ENCODE assay signal across 1 cellular context in the genomic region with DNA sequence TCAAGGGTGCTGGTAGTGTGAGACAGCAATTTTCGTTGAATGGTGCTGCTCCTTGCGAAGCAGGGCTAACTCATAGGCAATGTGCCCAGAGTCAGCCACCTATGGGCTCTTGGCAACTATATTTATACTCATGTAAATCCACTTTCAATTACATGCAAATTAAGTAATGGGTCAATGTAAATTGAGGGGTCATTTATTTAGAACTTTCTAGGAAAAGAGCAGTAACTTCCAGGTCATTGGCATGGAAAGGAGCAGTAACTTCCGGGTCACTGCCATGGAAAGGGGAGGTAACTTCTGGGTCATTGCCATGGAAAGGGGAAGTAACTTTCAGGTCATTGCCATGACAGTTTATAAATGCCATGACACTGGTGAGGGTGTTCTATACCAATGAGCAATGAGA.
A peak's percentile ranks its signal among the peaks of the same experiment; 100 is the strongest.
TF ChIP-seq lines count a peak whose summit lies in the region.

No MANE protein-coding gene starts in this region.

TF ChIP-seq in K562, 482 proteins besides CTCF, POLR2A, EP300 and RAD21 (continued from another document and continues in another):
- TF ChIP-seq, protein P1, sequence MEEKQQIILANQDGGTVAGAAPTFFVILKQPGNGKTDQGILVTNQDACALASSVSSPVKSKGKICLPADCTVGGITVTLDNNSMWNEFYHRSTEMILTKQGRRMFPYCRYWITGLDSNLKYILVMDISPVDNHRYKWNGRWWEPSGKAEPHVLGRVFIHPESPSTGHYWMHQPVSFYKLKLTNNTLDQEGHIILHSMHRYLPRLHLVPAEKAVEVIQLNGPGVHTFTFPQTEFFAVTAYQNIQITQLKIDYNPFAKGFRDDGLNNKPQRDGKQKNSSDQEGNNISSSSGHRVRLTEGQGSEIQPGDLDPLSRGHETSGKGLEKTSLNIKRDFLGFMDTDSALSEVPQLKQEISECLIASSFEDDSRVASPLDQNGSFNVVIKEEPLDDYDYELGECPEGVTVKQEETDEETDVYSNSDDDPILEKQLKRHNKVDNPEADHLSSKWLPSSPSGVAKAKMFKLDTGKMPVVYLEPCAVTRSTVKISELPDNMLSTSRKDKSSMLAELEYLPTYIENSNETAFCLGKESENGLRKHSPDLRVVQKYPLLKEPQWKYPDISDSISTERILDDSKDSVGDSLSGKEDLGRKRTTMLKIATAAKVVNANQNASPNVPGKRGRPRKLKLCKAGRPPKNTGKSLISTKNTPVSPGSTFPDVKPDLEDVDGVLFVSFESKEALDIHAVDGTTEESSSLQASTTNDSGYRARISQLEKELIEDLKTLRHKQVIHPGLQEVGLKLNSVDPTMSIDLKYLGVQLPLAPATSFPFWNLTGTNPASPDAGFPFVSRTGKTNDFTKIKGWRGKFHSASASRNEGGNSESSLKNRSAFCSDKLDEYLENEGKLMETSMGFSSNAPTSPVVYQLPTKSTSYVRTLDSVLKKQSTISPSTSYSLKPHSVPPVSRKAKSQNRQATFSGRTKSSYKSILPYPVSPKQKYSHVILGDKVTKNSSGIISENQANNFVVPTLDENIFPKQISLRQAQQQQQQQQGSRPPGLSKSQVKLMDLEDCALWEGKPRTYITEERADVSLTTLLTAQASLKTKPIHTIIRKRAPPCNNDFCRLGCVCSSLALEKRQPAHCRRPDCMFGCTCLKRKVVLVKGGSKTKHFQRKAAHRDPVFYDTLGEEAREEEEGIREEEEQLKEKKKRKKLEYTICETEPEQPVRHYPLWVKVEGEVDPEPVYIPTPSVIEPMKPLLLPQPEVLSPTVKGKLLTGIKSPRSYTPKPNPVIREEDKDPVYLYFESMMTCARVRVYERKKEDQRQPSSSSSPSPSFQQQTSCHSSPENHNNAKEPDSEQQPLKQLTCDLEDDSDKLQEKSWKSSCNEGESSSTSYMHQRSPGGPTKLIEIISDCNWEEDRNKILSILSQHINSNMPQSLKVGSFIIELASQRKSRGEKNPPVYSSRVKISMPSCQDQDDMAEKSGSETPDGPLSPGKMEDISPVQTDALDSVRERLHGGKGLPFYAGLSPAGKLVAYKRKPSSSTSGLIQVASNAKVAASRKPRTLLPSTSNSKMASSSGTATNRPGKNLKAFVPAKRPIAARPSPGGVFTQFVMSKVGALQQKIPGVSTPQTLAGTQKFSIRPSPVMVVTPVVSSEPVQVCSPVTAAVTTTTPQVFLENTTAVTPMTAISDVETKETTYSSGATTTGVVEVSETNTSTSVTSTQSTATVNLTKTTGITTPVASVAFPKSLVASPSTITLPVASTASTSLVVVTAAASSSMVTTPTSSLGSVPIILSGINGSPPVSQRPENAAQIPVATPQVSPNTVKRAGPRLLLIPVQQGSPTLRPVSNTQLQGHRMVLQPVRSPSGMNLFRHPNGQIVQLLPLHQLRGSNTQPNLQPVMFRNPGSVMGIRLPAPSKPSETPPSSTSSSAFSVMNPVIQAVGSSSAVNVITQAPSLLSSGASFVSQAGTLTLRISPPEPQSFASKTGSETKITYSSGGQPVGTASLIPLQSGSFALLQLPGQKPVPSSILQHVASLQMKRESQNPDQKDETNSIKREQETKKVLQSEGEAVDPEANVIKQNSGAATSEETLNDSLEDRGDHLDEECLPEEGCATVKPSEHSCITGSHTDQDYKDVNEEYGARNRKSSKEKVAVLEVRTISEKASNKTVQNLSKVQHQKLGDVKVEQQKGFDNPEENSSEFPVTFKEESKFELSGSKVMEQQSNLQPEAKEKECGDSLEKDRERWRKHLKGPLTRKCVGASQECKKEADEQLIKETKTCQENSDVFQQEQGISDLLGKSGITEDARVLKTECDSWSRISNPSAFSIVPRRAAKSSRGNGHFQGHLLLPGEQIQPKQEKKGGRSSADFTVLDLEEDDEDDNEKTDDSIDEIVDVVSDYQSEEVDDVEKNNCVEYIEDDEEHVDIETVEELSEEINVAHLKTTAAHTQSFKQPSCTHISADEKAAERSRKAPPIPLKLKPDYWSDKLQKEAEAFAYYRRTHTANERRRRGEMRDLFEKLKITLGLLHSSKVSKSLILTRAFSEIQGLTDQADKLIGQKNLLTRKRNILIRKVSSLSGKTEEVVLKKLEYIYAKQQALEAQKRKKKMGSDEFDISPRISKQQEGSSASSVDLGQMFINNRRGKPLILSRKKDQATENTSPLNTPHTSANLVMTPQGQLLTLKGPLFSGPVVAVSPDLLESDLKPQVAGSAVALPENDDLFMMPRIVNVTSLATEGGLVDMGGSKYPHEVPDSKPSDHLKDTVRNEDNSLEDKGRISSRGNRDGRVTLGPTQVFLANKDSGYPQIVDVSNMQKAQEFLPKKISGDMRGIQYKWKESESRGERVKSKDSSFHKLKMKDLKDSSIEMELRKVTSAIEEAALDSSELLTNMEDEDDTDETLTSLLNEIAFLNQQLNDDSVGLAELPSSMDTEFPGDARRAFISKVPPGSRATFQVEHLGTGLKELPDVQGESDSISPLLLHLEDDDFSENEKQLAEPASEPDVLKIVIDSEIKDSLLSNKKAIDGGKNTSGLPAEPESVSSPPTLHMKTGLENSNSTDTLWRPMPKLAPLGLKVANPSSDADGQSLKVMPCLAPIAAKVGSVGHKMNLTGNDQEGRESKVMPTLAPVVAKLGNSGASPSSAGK (IDR thresholded peaks at IDR 0.05): no peak
- TF ChIP-seq HCFC1 (IDR thresholded peaks at IDR 0.05; ENCODE audit: low read depth, low read length) (0 out of 2 replicates have a peak, but pooled peaks have one; percentile 25), CBX3 (IDR thresholded peaks at IDR 0.05; ENCODE audit: borderline replicate concordance in 1 of 2, low read length in 2 of 2) (peak in 1 of 2 experiments; percentile 75; a peak in 2 of 3 replicates), ZNF766 (CRISPR knock-in tag; conservative IDR thresholded peaks at IDR 0.05) (peak; percentile 80), BRD4 (IDR thresholded peaks at IDR 0.05) (no peak), SMARCA4 (IDR thresholded peaks at IDR 0.05) (no peak), MEF2D (tag; conservative IDR thresholded peaks at IDR 0.05; ENCODE audit: low read depth) (0 out of 2 replicates have a peak, but pooled peaks have one; percentile 19), CREM (IDR thresholded peaks at IDR 0.05; ENCODE audit: low read depth) (0 out of 2 replicates have a peak, but pooled peaks have one; percentile 11), HNRNPL (IDR thresholded peaks at IDR 0.05; ENCODE audit: low read depth, low read length) (no peak), ZNF644 (tag; IDR thresholded peaks at IDR 0.05; ENCODE audit: low read depth) (peak; percentile 44; the same call in 1 of the 2 replicates), DPF2 (IDR thresholded peaks at IDR 0.05) (no peak), NR1H2 (CRISPR knock-in tag; IDR thresholded peaks at IDR 0.05) (no peak), CHD2 (IDR thresholded peaks at IDR 0.05; ENCODE audit: low read depth, low read length) (no peak), ZNF75A (CRISPR knock-in tag; IDR thresholded peaks at IDR 0.05) (no peak), MYBL2 (IDR thresholded peaks at IDR 0.05; ENCODE audit: low read depth) (no peak), MYBL2 (CRISPR knock-in tag; IDR thresholded peaks at IDR 0.05; ENCODE audit: borderline replicate concordance) (no peak)
- TF ChIP-seq, protein P2, sequence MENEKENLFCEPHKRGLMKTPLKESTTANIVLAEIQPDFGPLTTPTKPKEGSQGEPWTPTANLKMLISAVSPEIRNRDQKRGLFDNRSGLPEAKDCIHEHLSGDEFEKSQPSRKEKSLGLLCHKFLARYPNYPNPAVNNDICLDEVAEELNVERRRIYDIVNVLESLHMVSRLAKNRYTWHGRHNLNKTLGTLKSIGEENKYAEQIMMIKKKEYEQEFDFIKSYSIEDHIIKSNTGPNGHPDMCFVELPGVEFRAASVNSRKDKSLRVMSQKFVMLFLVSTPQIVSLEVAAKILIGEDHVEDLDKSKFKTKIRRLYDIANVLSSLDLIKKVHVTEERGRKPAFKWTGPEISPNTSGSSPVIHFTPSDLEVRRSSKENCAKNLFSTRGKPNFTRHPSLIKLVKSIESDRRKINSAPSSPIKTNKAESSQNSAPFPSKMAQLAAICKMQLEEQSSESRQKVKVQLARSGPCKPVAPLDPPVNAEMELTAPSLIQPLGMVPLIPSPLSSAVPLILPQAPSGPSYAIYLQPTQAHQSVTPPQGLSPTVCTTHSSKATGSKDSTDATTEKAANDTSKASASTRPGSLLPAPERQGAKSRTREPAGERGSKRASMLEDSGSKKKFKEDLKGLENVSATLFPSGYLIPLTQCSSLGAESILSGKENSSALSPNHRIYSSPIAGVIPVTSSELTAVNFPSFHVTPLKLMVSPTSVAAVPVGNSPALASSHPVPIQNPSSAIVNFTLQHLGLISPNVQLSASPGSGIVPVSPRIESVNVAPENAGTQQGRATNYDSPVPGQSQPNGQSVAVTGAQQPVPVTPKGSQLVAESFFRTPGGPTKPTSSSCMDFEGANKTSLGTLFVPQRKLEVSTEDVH (IDR thresholded peaks at IDR 0.05; ENCODE audit: low read depth, partially characterized antibody): peak; percentile 20
- TF ChIP-seq, protein P3, sequence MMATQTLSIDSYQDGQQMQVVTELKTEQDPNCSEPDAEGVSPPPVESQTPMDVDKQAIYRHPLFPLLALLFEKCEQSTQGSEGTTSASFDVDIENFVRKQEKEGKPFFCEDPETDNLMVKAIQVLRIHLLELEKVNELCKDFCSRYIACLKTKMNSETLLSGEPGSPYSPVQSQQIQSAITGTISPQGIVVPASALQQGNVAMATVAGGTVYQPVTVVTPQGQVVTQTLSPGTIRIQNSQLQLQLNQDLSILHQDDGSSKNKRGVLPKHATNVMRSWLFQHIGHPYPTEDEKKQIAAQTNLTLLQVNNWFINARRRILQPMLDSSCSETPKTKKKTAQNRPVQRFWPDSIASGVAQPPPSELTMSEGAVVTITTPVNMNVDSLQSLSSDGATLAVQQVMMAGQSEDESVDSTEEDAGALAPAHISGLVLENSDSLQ (IDR thresholded peaks at IDR 0.05): peak; percentile 32; the same call in 1 of the 2 replicates
- TF ChIP-seq, protein P4, sequence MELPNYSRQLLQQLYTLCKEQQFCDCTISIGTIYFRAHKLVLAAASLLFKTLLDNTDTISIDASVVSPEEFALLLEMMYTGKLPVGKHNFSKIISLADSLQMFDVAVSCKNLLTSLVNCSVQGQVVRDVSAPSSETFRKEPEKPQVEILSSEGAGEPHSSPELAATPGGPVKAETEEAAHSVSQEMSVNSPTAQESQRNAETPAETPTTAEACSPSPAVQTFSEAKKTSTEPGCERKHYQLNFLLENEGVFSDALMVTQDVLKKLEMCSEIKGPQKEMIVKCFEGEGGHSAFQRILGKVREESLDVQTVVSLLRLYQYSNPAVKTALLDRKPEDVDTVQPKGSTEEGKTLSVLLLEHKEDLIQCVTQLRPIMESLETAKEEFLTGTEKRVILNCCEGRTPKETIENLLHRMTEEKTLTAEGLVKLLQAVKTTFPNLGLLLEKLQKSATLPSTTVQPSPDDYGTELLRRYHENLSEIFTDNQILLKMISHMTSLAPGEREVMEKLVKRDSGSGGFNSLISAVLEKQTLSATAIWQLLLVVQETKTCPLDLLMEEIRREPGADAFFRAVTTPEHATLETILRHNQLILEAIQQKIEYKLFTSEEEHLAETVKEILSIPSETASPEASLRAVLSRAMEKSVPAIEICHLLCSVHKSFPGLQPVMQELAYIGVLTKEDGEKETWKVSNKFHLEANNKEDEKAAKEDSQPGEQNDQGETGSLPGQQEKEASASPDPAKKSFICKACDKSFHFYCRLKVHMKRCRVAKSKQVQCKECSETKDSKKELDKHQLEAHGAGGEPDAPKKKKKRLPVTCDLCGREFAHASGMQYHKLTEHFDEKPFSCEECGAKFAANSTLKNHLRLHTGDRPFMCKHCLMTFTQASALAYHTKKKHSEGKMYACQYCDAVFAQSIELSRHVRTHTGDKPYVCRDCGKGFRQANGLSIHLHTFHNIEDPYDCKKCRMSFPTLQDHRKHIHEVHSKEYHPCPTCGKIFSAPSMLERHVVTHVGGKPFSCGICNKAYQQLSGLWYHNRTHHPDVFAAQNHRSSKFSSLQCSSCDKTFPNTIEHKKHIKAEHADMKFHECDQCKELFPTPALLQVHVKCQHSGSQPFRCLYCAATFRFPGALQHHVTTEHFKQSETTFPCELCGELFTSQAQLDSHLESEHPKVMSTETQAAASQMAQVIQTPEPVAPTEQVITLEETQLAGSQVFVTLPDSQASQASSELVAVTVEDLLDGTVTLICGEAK (IDR thresholded peaks at IDR 0.05): peak; percentile 94
- TF ChIP-seq, protein P4 (CRISPR knock-in tag; IDR thresholded peaks at IDR 0.05): no peak
- TF ChIP-seq, protein P5, sequence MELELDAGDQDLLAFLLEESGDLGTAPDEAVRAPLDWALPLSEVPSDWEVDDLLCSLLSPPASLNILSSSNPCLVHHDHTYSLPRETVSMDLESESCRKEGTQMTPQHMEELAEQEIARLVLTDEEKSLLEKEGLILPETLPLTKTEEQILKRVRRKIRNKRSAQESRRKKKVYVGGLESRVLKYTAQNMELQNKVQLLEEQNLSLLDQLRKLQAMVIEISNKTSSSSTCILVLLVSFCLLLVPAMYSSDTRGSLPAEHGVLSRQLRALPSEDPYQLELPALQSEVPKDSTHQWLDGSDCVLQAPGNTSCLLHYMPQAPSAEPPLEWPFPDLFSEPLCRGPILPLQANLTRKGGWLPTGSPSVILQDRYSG (tag; conservative IDR thresholded peaks at IDR 0.05; ENCODE audit: low read depth): 0 out of 2 replicates have a peak, but pooled peaks have one; percentile 52
- TF ChIP-seq, protein P6, sequence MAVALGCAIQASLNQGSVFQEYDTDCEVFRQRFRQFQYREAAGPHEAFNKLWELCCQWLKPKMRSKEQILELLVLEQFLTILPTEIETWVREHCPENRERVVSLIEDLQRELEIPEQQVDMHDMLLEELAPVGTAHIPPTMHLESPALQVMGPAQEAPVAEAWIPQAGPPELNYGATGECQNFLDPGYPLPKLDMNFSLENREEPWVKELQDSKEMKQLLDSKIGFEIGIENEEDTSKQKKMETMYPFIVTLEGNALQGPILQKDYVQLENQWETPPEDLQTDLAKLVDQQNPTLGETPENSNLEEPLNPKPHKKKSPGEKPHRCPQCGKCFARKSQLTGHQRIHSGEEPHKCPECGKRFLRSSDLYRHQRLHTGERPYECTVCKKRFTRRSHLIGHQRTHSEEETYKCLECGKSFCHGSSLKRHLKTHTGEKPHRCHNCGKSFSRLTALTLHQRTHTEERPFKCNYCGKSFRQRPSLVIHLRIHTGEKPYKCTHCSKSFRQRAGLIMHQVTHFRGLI (CRISPR knock-in tag; IDR thresholded peaks at IDR 0.05): no peak
